ENCODE assay signal across 8 cellular contexts in the genomic region with DNA sequence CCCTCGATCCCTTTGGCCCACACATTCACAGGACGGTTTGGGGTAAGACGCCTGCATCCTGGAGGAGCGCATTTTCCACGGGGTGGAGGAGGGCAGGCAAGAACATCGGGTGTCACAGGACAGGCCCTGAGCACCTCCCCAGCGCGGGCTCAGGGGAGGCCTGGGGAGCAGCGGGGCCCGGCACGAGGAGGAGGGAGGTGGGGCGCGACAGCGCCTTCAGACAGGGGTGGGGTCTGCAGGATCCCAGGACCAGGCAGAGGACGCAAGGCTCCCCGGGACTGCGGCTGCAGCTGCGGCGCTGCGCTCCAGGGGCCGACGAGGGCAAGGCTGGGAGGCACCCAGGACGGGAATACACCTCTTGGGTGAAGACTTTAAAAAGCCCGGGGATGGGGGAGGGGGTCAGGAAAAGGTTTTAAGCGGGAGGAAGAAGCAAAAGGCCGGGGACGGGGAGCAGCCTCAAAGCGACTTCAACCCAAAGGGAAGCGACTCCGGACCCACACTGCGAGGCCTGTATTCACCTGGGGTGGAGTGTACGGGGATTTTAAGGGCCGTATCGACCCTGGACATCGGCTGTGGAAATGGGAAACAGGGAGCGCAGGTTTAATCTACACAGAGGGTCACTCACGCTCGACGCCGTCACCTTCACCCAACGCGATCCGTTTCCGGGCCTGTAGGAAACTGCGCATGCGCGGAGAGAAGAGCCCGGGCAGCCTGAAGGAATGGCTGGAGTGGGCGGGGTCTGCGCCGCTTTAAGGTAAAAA. TPM values are rescaled to one million over a fixed set of nuclear protein-coding genes. Genes with fewer than 3 reads are reported as not detected.
DNase-seq lines count a peak whose midpoint lies in the region; TF ChIP-seq lines count a peak whose summit lies in the region.

ZNF415 (minus strand) TSS at position 680 of the 761 bp plus-strand sequence. CDS start 10,234 bp downstream, outside the sequence.

- peaks cover 19% of the 10 kb centered on the region for H3K36me3 Mint-ChIP-seq in activated CD4-positive, alpha-beta memory T cell treated with anti-CD3 and anti-CD28 coated beads, Interleukin-2, amount 10 ng/mL, durations not matched to agents 7 days and 5 days (ENCODE audit: low read depth)

- no peaks in the 10 kb centered on the region for H3K27me3 ChIP-seq in BJ (ENCODE audit: control insufficient read depth, insufficient read depth, low read length)

- peak; percentile 9 for DNase-seq in BJ (ENCODE audit: low read depth)
- DNase-seq in LNCaP clone FGC (ENCODE audit: low read depth): peak; percentile 41
- peak; percentile 18 for DNase-seq in activated CD4-positive, alpha-beta memory T cell treated with anti-CD3 and anti-CD28 coated beads, Interleukin-2, amount 10 ng/mL, durations not matched to agents 7 days and 5 days
- peak; percentile 34 to 62 for DNase-seq in lung microvascular endothelial cell (ENCODE audit: low read depth in 2 of 2)
- DNase-seq in stimulated activated CD4-positive, alpha-beta T cell treated with anti-CD3 and anti-CD28 coated beads, Interleukin-4, amount 100 ng/mL, for 24 hours: peak; percentile 38
- no peak for DNase-seq in LoVo (ENCODE audit: low spot score)
- no peak for DNase-seq in NCI-H2107 treated with DMSO at 0.1 percent for 48 hours (lab: John Stamatoyannopoulos, UW; ENCODE audit: unreplicated experiment)

- H3K36me3 ChIP-seq in BJ (ENCODE audit: control insufficient read depth, insufficient read depth, low read length): no peaks in the 10 kb centered on the region

- H3K4me3 Mint-ChIP-seq in activated CD4-positive, alpha-beta memory T cell treated with anti-CD3 and anti-CD28 coated beads, Interleukin-2, amount 10 ng/mL, durations not matched to agents 7 days and 5 days: no peak within 1 kb of the TSS

- H3K27me3 Mint-ChIP-seq in activated CD4-positive, alpha-beta memory T cell treated with anti-CD3 and anti-CD28 coated beads, Interleukin-2, amount 10 ng/mL, durations not matched to agents 7 days and 5 days: peaks cover 4% of the 10 kb centered on the region

- H3K4me3 ChIP-seq in BJ (ENCODE audit: low read depth, low read length): peak within 1 kb of the TSS; percentile 63
- peak within 1 kb of the TSS; percentile 88 for H3K4me3 ChIP-seq in LNCaP clone FGC (ENCODE audit: low read depth, low read length)

- CTCF ChIA-PET in BJ (lab: Yijun Ruan, JAX): no interaction called here
- CTCF ChIA-PET in activated CD4-positive, alpha-beta memory T cell treated with anti-CD3 and anti-CD28 coated beads, Interleukin-2, amount 10 ng/mL, durations not matched to agents 7 days and 5 days (lab: Charles Lee): interaction anchor here (0.7 kb wide), 1 partner anchor 61 kb away, joined by 3 read pairs; no protein-coding TSS in a partner anchor

- no peak within 1 kb of the TSS for H3K27ac Mint-ChIP-seq in activated CD4-positive, alpha-beta memory T cell treated with anti-CD3 and anti-CD28 coated beads, Interleukin-2, amount 10 ng/mL, durations not matched to agents 7 days and 5 days

- TF ChIP-seq CTCF in BJ (IDR thresholded peaks at IDR 0.05; ENCODE audit: insufficient read depth, low read depth, low read length) (no peak), LNCaP clone FGC (IDR thresholded peaks at IDR 0.05; ENCODE audit: control insufficient read depth, extremely low read depth, insufficient read depth) (no peak)

- POLR2A ChIA-PET in BJ (lab: Charles Lee): no interaction called here
- POLR2A ChIA-PET in activated CD4-positive, alpha-beta memory T cell treated with anti-CD3 and anti-CD28 coated beads, Interleukin-2, amount 10 ng/mL, durations not matched to agents 7 days and 5 days (lab: Charles Lee): no interaction called here

- H3K9me3 Mint-ChIP-seq in activated CD4-positive, alpha-beta memory T cell treated with anti-CD3 and anti-CD28 coated beads, Interleukin-2, amount 10 ng/mL, durations not matched to agents 7 days and 5 days: peaks cover 42% of the 10 kb centered on the region

- peaks cover 2% of the 10 kb centered on the region for H3K4me1 Mint-ChIP-seq in activated CD4-positive, alpha-beta memory T cell treated with anti-CD3 and anti-CD28 coated beads, Interleukin-2, amount 10 ng/mL, durations not matched to agents 7 days and 5 days

- in situ Hi-C loops in endometrial microvascular endothelial cells (cut with HindIII; ENCODE audit: inconsistent ontology term, low pct_unique_long_range_greater_than_20kb, low sequenced_read_pairs): no loop called here

RNA-seq across cellular contexts. Expression of gene ZNF415, which starts in this region (rescaled TPM):
- 4.6 and 6.3 TPM in 2 replicates for polyA plus RNA-seq in BJ (2011; rRNA removed)
- 3.3 and 3.4 TPM in 2 replicates for polyA minus RNA-seq in BJ (2011; rRNA and poly(A)+ RNA removed)
- under 1 TPM; 0.13 to 0.33 TPM for total RNA-seq in activated CD4-positive, alpha-beta memory T cell treated with anti-CD3 and anti-CD28 coated beads, Interleukin-2, amount 10 ng/mL, durations not matched to agents 7 days and 5 days
- total RNA-seq in endometrial microvascular endothelial cells (ENCODE audit: inconsistent ontology term) (15.4 TPM), lung microvascular endothelial cell (1.3 and 2.0 TPM in 2 replicates)

Comparison
In these comparisons a context has a peak if more than half of its experiments do, and no peak if none do; other contexts are left out.
1. Peak in DNase-seq in activated CD4-positive, alpha-beta memory T cell treated with anti-CD3 and anti-CD28 coated beads, Interleukin-2, amount 10 ng/mL, durations not matched to agents 7 days and 5 days; RNA of the gene not detected or under 1 TPM.
2. DNase-seq: peak in BJ (single experiment), LNCaP clone FGC (single experiment), lung microvascular endothelial cell (2 of 2) and stimulated activated CD4-positive, alpha-beta T cell treated with anti-CD3 and anti-CD28 coated beads, Interleukin-4, amount 100 ng/mL, for 24 hours (single experiment); none in LoVo (single experiment) and NCI-H2107 treated with DMSO at 0.1 percent for 48 hours (single experiment).